10 cellular contexts compared by ENCODE assay signal in the genomic region with DNA sequence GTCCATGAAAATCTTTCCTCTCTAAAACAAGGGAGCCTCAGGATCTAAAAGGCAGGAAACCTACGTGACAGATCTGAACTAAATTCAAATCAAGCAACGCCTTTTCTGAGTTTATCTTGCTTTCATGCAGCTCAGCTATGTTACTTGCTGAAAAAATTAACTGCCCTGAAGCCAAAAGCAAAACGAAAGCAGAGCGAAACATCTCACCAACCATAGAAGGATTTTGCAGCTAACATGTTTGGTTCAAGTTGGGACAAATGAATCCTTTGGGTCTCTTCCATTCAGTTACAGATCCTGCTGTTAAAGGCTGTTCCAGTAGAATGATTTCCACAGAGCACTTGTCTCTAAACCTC. TPM values are rescaled to one million over a fixed set of nuclear protein-coding genes. Genes with fewer than 3 reads are reported as not detected.
DNase-seq lines count a peak whose midpoint lies in the region; ATAC-seq, FAIRE-seq and TF ChIP-seq lines count a peak whose summit lies in the region.
"Had no signal": no experiment of that assay in that cellular context is flagged by ENCODE, and none has a peak within 500 bp of the region (broad histone marks: within the 10 kb centered on the region; RNA-seq: fewer than 3 reads in every experiment).

No MANE protein-coding gene starts in this region.

- ATAC-seq in naive thymus-derived CD4-positive, alpha-beta T cell: no peak

- H3K4me1 Mint-ChIP-seq in naive thymus-derived CD4-positive, alpha-beta T cell: peaks cover 0 to 12% (median 9%) of the 10 kb centered on the region in 7 donors

- H3K27me3 ChIP-seq in GM06990 (replicated peaks; ENCODE audit: control insufficient read depth, insufficient read depth, low read length) (no peaks in the 10 kb centered on the region), endothelial cell of umbilical vein (ENCODE audit: control insufficient read depth in 2 of 2, insufficient read depth in 2 of 2, low read length in 2 of 2) (no peaks in the 10 kb centered on the region), neutrophil (no peaks in the 10 kb centered on the region)
- no peaks in the 10 kb centered on the region for H3K27me3 ChIP-seq in naive thymus-derived CD4-positive, alpha-beta T cell (ENCODE audit: control insufficient read depth in 2 of 2, insufficient read depth in 2 of 2, low read length in 2 of 2)

- H3K79me2 ChIP-seq in endothelial cell of umbilical vein (ENCODE audit: control insufficient read depth, insufficient read depth, low read length): no peaks in the 10 kb centered on the region

- H3K9me3 ChIP-seq in endothelial cell of umbilical vein (replicated peaks; ENCODE audit: control insufficient read depth, insufficient read depth, low read length) (no peaks in the 10 kb centered on the region), neutrophil (no peaks in the 10 kb centered on the region)
- H3K9me3 ChIP-seq in naive thymus-derived CD4-positive, alpha-beta T cell (ENCODE audit: control insufficient read depth in 2 of 3, low read length in 3 of 3): no peaks in the 10 kb centered on the region

- H3K36me3 ChIP-seq in GM06990 (ENCODE audit: control insufficient read depth, insufficient read depth, low read length): no peaks in the 10 kb centered on the region
- no peaks in the 10 kb centered on the region for H3K36me3 ChIP-seq in endothelial cell of umbilical vein (ENCODE audit: control insufficient read depth in 2 of 2, extremely low read depth in 1 of 2, insufficient read depth in 2 of 2, low read length in 2 of 2)
- no peaks in the 10 kb centered on the region for H3K36me3 ChIP-seq in neutrophil
- H3K36me3 ChIP-seq in naive thymus-derived CD4-positive, alpha-beta T cell (ENCODE audit: control insufficient read depth in 2 of 3, insufficient read depth in 3 of 3, low read length in 3 of 3): no peaks in the 10 kb centered on the region

- peak; percentile 67 for FAIRE-seq in endothelial cell of umbilical vein (lab: Jason Lieb, UNC)

- CTCF ChIA-PET in endothelial cell of umbilical vein (lab: Charles Lee): interaction anchor here (0.9 kb wide), 1 partner anchor 64 kb away, joined by 3 read pairs; no protein-coding TSS in a partner anchor
- CTCF ChIA-PET in naive thymus-derived CD4-positive, alpha-beta T cell (lab: Charles Lee): no interaction called here

- H3K9me3 Mint-ChIP-seq in naive thymus-derived CD4-positive, alpha-beta T cell: no peaks in the 10 kb centered on the region

- BruUV-seq in endothelial cell of umbilical vein (replicated peaks; lab: Mats Ljungman, UMichigan): no TSS peak

- no peak overlapping the region for H3K4me3 Mint-ChIP-seq in naive thymus-derived CD4-positive, alpha-beta T cell

- TF ChIP-seq CTCF in GM06990 (IDR thresholded peaks at IDR 0.05; ENCODE audit: insufficient read depth, low read length, poor library complexity, severe bottlenecking) (no peak), endothelial cell of umbilical vein (IDR thresholded peaks at IDR 0.05; ENCODE audit: extremely low read depth in 1 of 2, insufficient read depth in 1 of 2, low read depth in 1 of 2, low read length in 2 of 2) (no peak), neutrophil (IDR thresholded peaks at IDR 0.05) (no peak)

- no peak overlapping the region for H2AFZ ChIP-seq in endothelial cell of umbilical vein (ENCODE audit: low read depth, low read length)

- POLR2A ChIA-PET in endothelial cell of umbilical vein (lab: Charles Lee): no interaction called here
- POLR2A ChIA-PET in naive thymus-derived CD4-positive, alpha-beta T cell (lab: Charles Lee): no interaction called here

- no peaks in the 10 kb centered on the region for H3K9me1 ChIP-seq in endothelial cell of umbilical vein (replicated peaks; ENCODE audit: control insufficient read depth, extremely low read depth, insufficient read depth, low read length)

- peaks cover 0 to 20% (median 6%) of the 10 kb centered on the region in 5 donors for H3K27me3 Mint-ChIP-seq in naive thymus-derived CD4-positive, alpha-beta T cell

- H3K4me1 ChIP-seq in endothelial cell of umbilical vein (ENCODE audit: control insufficient read depth, extremely low read depth, insufficient read depth, low read length) (peaks cover 3% of the 10 kb centered on the region), neutrophil (ENCODE audit: control insufficient read depth in 1 of 2, insufficient read depth in 1 of 2, low read depth in 1 of 2, low read length in 1 of 2) (peaks cover 51 to 52% of the 10 kb centered on the region in 2 experiments)
- no peaks in the 10 kb centered on the region for H3K4me1 ChIP-seq in naive thymus-derived CD4-positive, alpha-beta T cell (ENCODE audit: control insufficient read depth in 2 of 2, insufficient read depth in 2 of 2, low read length in 2 of 2)

- no peaks in the 10 kb centered on the region for H4K20me1 ChIP-seq in endothelial cell of umbilical vein (replicated peaks; ENCODE audit: control insufficient read depth, extremely low read depth, insufficient read depth, low read length)

- H3K36me3 Mint-ChIP-seq in naive thymus-derived CD4-positive, alpha-beta T cell: no peaks in the 10 kb centered on the region

- peak overlapping the region in 2 of 9 donors; percentile 14 to 44 for H3K27ac Mint-ChIP-seq in naive thymus-derived CD4-positive, alpha-beta T cell

- H3K27ac ChIP-seq in endothelial cell of umbilical vein (ENCODE audit: insufficient read depth, low read depth, low read length) (no peak overlapping the region), neutrophil (peak overlapping the region; percentile 71)
- no peak overlapping the region for H3K27ac ChIP-seq in naive thymus-derived CD4-positive, alpha-beta T cell (ENCODE audit: low read depth, low read length)

- no peak overlapping the region for H3K4me2 ChIP-seq in endothelial cell of umbilical vein (ENCODE audit: insufficient read depth, low read length)

- H3K9ac ChIP-seq in endothelial cell of umbilical vein (replicated peaks; ENCODE audit: extremely low read depth, insufficient read depth, low read length): no peak overlapping the region

- dilution Hi-C loops in endothelial cell of umbilical vein (cut with MboI; ENCODE audit: extremely low pct_ligation_motif_present, low sequenced_read_pairs): no loop called here

- TF ChIP-seq POLR2A in endothelial cell of umbilical vein (IDR thresholded peaks at IDR 0.05; ENCODE audit: low read depth, low read length): no peak

- DNase-seq in GM06990 (ENCODE audit: extremely low read depth, insufficient read length): no peak
- DNase-seq in M059J (ENCODE audit: low read depth): peak; percentile 20
- DNase-seq in endothelial cell of umbilical vein (ENCODE audit: low read depth, low spot score): no peak
- no peak for DNase-seq in naive thymus-derived CD4-positive, alpha-beta T cell
- DNase-seq in mesenteric fat pad (ENCODE audit: low spot score): no peak
- no peak for DNase-seq in stimulated activated CD4-positive, alpha-beta T cell treated with anti-CD3 and anti-CD28 coated beads, Interleukin-12 subunit alpha, Interleukin-12 subunit beta, amount 100 ng/mL, for 4 hours
- DNase-seq in DMS53 treated with DMSO at 0.1 percent for 48 hours (lab: John Stamatoyannopoulos, UW; ENCODE audit: unreplicated experiment): no peak
- DNase-seq: activated CD4-positive, alpha-beta T cell treated with anti-CD3 and anti-CD28 coated beads for 48 hours; amniotic stem cell had no signal

- peak overlapping the region; percentile 64 for H3K4me3 ChIP-seq in GM06990 (replicated peaks; ENCODE audit: low read depth, low read length)
- no peak overlapping the region for H3K4me3 ChIP-seq in endothelial cell of umbilical vein (replicated peaks in 1 of 3; ENCODE audit: insufficient read depth in 1 of 3, low read depth in 1 of 3, low read length in 3 of 3)
- peak overlapping the region; percentile 19 to 38 for H3K4me3 ChIP-seq in neutrophil (ENCODE audit: low read depth in 1 of 2, low read length in 1 of 2)
- H3K4me3 ChIP-seq in naive thymus-derived CD4-positive, alpha-beta T cell (ENCODE audit: low read length): no peak overlapping the region

- intact Hi-C loops in endothelial cell of umbilical vein (cut with micrococcal nuclease): no loop called here
- intact Hi-C loops in naive thymus-derived CD4-positive, alpha-beta T cell (cut with micrococcal nuclease): no loop called here

RNA-seq across cellular contexts. Expression of a gene that starts 0.5 kb away (rescaled TPM):
- 4.2 and 7.1 TPM in 2 replicates for total RNA-seq in M059J (2014; rRNA removed; shearing (Covaris generic))
- total RNA-seq in endothelial cell of umbilical vein (not detected in 2 replicates), mesenteric fat pad (12.9 TPM)
- polyA plus RNA-seq in endothelial cell of umbilical vein: not detected in 2 replicates
- not detected in 2 replicates for polyA plus RNA-seq in endothelial cell of umbilical vein (2011; cell fraction: cytosol; rRNA removed)
- not detected in 2 replicates for polyA plus RNA-seq in endothelial cell of umbilical vein (2011; cell fraction: nucleus; rRNA removed)
- polyA plus RNA-seq in endothelial cell of umbilical vein (2012): not detected in 2 replicates
- polyA minus RNA-seq in endothelial cell of umbilical vein: not detected in 2 replicates
- polyA minus RNA-seq in endothelial cell of umbilical vein (2011; cell fraction: cytosol; rRNA and poly(A)+ RNA removed): not detected
- not detected in 2 replicates for polyA minus RNA-seq in endothelial cell of umbilical vein (2011; cell fraction: nucleus; rRNA and poly(A)+ RNA removed)
- 1 to 10 TPM in 1 of 5 experiments, under 1 TPM in 3, not detected in 1; 0.08 to 1.1 (median 0.14) TPM for total RNA-seq in naive thymus-derived CD4-positive, alpha-beta T cell
- not detected for polyA plus RNA-seq in naive thymus-derived CD4-positive, alpha-beta T cell

RNA-seq across cellular contexts. Expression of a gene that starts 42.7 kb away (rescaled TPM):
- total RNA-seq in M059J (2014; rRNA removed; shearing (Covaris generic)): not detected in 2 replicates
- total RNA-seq in endothelial cell of umbilical vein (not detected in 2 replicates), mesenteric fat pad (not detected)
- polyA plus RNA-seq in endothelial cell of umbilical vein: not detected in 2 replicates
- not detected in 2 replicates for polyA plus RNA-seq in endothelial cell of umbilical vein (2011; cell fraction: cytosol; rRNA removed)
- not detected in 2 replicates for polyA plus RNA-seq in endothelial cell of umbilical vein (2011; cell fraction: nucleus; rRNA removed)
- not detected in 2 replicates for polyA plus RNA-seq in endothelial cell of umbilical vein (2012)
- not detected in 2 replicates for polyA minus RNA-seq in endothelial cell of umbilical vein
- polyA minus RNA-seq in endothelial cell of umbilical vein (2011; cell fraction: cytosol; rRNA and poly(A)+ RNA removed): not detected
- not detected in 2 replicates for polyA minus RNA-seq in endothelial cell of umbilical vein (2011; cell fraction: nucleus; rRNA and poly(A)+ RNA removed)
- not detected for total RNA-seq in naive thymus-derived CD4-positive, alpha-beta T cell
- under 1 TPM in 1 of 2 donors, not detected in 1; 0.19 TPM for polyA plus RNA-seq in naive thymus-derived CD4-positive, alpha-beta T cell

RNA-seq across cellular contexts. Expression of a gene that starts 60.0 kb away (rescaled TPM):
- 2.1 and 2.9 TPM in 2 replicates for total RNA-seq in M059J (2014; rRNA removed; shearing (Covaris generic))
- 5.2 and 6.5 TPM in 2 replicates for total RNA-seq in endothelial cell of umbilical vein
- 1.0 and 1.2 TPM in 2 replicates for polyA plus RNA-seq in endothelial cell of umbilical vein
- 0.96 and 1.0 TPM in 2 replicates for polyA plus RNA-seq in endothelial cell of umbilical vein (2011; cell fraction: cytosol; rRNA removed)
- polyA plus RNA-seq in endothelial cell of umbilical vein (2011; cell fraction: nucleus; rRNA removed): 1.3 and 1.8 TPM in 2 replicates
- polyA plus RNA-seq in endothelial cell of umbilical vein (2012): 2.9 and 6.9 TPM in 2 replicates
- 1.4 and 1.9 TPM in 2 replicates for polyA minus RNA-seq in endothelial cell of umbilical vein
- polyA minus RNA-seq in endothelial cell of umbilical vein (2011; cell fraction: cytosol; rRNA and poly(A)+ RNA removed): 7.7 TPM
- polyA minus RNA-seq in endothelial cell of umbilical vein (2011; cell fraction: nucleus; rRNA and poly(A)+ RNA removed): 1.4 and 1.5 TPM in 2 replicates
- 10 to 100 TPM in 2 of 5 experiments, 1 to 10 TPM in 3; 4.0 to 14.1 (median 5.9) TPM for total RNA-seq in naive thymus-derived CD4-positive, alpha-beta T cell
- polyA plus RNA-seq in naive thymus-derived CD4-positive, alpha-beta T cell: 1 to 10 TPM; 1.4 to 2.0 TPM
- total RNA-seq in mesenteric fat pad: 15.5 TPM

Comparison
In these comparisons a context has a peak if more than half of its experiments do, and no peak if none do; other contexts are left out.
1. H3K4me3 ChIP-seq: peak in GM06990 (single experiment) and neutrophil (2 of 2); none in endothelial cell of umbilical vein (0 of 3) and naive thymus-derived CD4-positive, alpha-beta T cell (single experiment).